In genomic region chr14:69713127-69713800, GRCh38 we compare ENCODE assay signal across 8 cellular contexts. TPM values are rescaled to one million over a fixed set of nuclear protein-coding genes. Genes with fewer than 3 reads are reported as not detected.
DNase-seq lines count a peak whose midpoint lies in the region; ATAC-seq and TF ChIP-seq lines count a peak whose summit lies in the region.

No MANE protein-coding gene starts in this region.

- H2BK120ac ChIP-seq in mesenchymal stem cell (ENCODE audit: low read depth, low read length), result no peak overlapping the region

- H3K27me3 ChIP-seq in mesenchymal stem cell (ENCODE audit: control insufficient read depth in 1 of 2, insufficient read depth in 1 of 2, low read length in 2 of 2) (no peaks in the 10 kb centered on the region), brain microvascular endothelial cell (replicated peaks) (no peaks in the 10 kb centered on the region)

- H3K4ac ChIP-seq in mesenchymal stem cell (ENCODE audit: low read depth in 1 of 2, low read length in 2 of 2), result no peak overlapping the region

- H2BK12ac ChIP-seq in mesenchymal stem cell (ENCODE audit: low read length in 2 of 2), result no peak overlapping the region

- DNase-seq in NCI-H1417 (lab: John Stamatoyannopoulos, UW) (peak; percentile 88 to 98 (median 96)), mesenchymal stem cell (no peak), brain microvascular endothelial cell (no peak), erythroblast (lab: John Stamatoyannopoulos, UW) (no peak)
- no peak for DNase-seq in activated naive CD4-positive, alpha-beta T cell treated with anti-CD3 and anti-CD28 coated beads, Interleukin-2, amount 50 U/mL, for 72 hours (ENCODE audit: low spot score in 2 of 2)

- H3K36me3 ChIP-seq in mesenchymal stem cell (ENCODE audit: control insufficient read depth in 1 of 2, insufficient read depth in 2 of 2, low read depth in 1 of 2, low read length in 2 of 2) (peaks cover 21 to 46% of the 10 kb centered on the region in 2 experiments), brain microvascular endothelial cell (replicated peaks) (peaks cover 18% of the 10 kb centered on the region)

- no peaks in the 10 kb centered on the region for H3K9me3 ChIP-seq in mesenchymal stem cell (ENCODE audit: control insufficient read depth, low read length)

- no peak overlapping the region for H2BK5ac ChIP-seq in mesenchymal stem cell (ENCODE audit: low read depth, low read length, poor library complexity, severe bottlenecking)

- H3K18ac ChIP-seq in mesenchymal stem cell (ENCODE audit: low read depth in 1 of 2, low read length in 2 of 2), result peak overlapping the region in 1 of 2 experiments; percentile 54

- H3K9me3 Mint-ChIP-seq in activated naive CD4-positive, alpha-beta T cell treated with anti-CD3 and anti-CD28 coated beads, Interleukin-2, amount 50 U/mL, for 72 hours, result no peaks in the 10 kb centered on the region

- in situ Hi-C loops in brain microvascular endothelial cell (cut with HindIII; ENCODE audit: low pct_ligation_motif_present, low sequenced_read_pairs), result no loop called here

- H4K8ac ChIP-seq in mesenchymal stem cell (ENCODE audit: low read length), result no peak overlapping the region

- H3K4me1 ChIP-seq in mesenchymal stem cell (ENCODE audit: control insufficient read depth, insufficient read depth, low read depth, low read length), result peaks cover 32% of the 10 kb centered on the region

- peak overlapping the region; percentile 48 to 72 for H3K27ac Mint-ChIP-seq in activated naive CD4-positive, alpha-beta T cell treated with anti-CD3 and anti-CD28 coated beads, Interleukin-2, amount 50 U/mL, for 72 hours

- peaks cover 6% of the 10 kb centered on the region for H3K79me1 ChIP-seq in mesenchymal stem cell (replicated peaks; ENCODE audit: low read length, poor library complexity, severe bottlenecking)

- H4K91ac ChIP-seq in mesenchymal stem cell (ENCODE audit: low read length), result peak overlapping the region; percentile 22

- peaks cover 13 to 63% of the 10 kb centered on the region in 2 donors for H3K36me3 Mint-ChIP-seq in activated naive CD4-positive, alpha-beta T cell treated with anti-CD3 and anti-CD28 coated beads, Interleukin-2, amount 50 U/mL, for 72 hours

- TF ChIP-seq POLR2A in erythroblast (IDR thresholded peaks at IDR 0.05; ENCODE audit: low read length), result no peak

- peak overlapping the region; percentile 81 for H2AK5ac ChIP-seq in mesenchymal stem cell (ENCODE audit: low read length, severe bottlenecking)

- H3K4me3 ChIP-seq in mesenchymal stem cell (ENCODE audit: insufficient read depth in 1 of 2, low read depth in 1 of 2, low read length in 2 of 2) (no peak overlapping the region), brain microvascular endothelial cell (ENCODE audit: low read depth, low read length) (no peak overlapping the region)

- no peak overlapping the region for H2BK15ac ChIP-seq in mesenchymal stem cell (ENCODE audit: low read depth, poor library complexity, severe bottlenecking)

- H3K9ac ChIP-seq in mesenchymal stem cell (ENCODE audit: low read length), result no peak overlapping the region

- no peak overlapping the region for H3K14ac ChIP-seq in mesenchymal stem cell (ENCODE audit: low read length in 2 of 2)

- H3K27ac ChIP-seq in C4-2B (peak overlapping the region; percentile 95), mesenchymal stem cell (ENCODE audit: low read length, poor library complexity, severe bottlenecking) (no peak overlapping the region), brain microvascular endothelial cell (no peak overlapping the region)

- ATAC-seq in activated naive CD4-positive, alpha-beta T cell treated with anti-CD3 and anti-CD28 coated beads, Interleukin-2, amount 50 U/mL, for 72 hours, result no peak
- ATAC-seq in activated CD4-positive, CD25-positive, alpha-beta regulatory T cell treated with anti-CD3 and anti-CD28 coated beads, Interleukin-2, amount 50 U/mL, for 24 hours, result no peak
- ATAC-seq in HG03025 (IDR thresholded peaks at IDR 0.05; ENCODE audit: low FRiP score, unreplicated experiment), result no peak

- no peak overlapping the region for H3K4me2 ChIP-seq in mesenchymal stem cell (ENCODE audit: low read length, poor library complexity, severe bottlenecking)

- H3K23ac ChIP-seq in mesenchymal stem cell (ENCODE audit: low read length in 2 of 2), result peak overlapping the region in 1 of 2 experiments; percentile 1

- 79% methylated on average over 3 of the region's 4 CpGs for WGBS in mesenchymal stem cell

- no peak overlapping the region for H2AFZ ChIP-seq in mesenchymal stem cell (ENCODE audit: low read depth, low read length)

- TF ChIP-seq CTCF in C4-2B (conservative IDR thresholded peaks at IDR 0.05) (no peak; the same call in 1 of the 2 replicates), brain microvascular endothelial cell (IDR thresholded peaks at IDR 0.05; ENCODE audit: low read depth, low read length, missing control alignments) (no peak)

RNA-seq across cellular contexts. Expression of gene SRSF5, which starts 53.7 kb away (rescaled TPM):
- 100 to 1,000 TPM; 324 to 364 TPM for total RNA-seq in activated naive CD4-positive, alpha-beta T cell treated with anti-CD3 and anti-CD28 coated beads, Interleukin-2, amount 50 U/mL, for 72 hours
- 191 TPM for polyA plus RNA-seq in mesenchymal stem cell (2013, experiment 1 of 2)
- polyA plus RNA-seq in mesenchymal stem cell (2013, experiment 2 of 2), result 183 TPM

Comparison
In these comparisons a context has a peak if more than half of its experiments do, and no peak if none do; other contexts are left out.
1. DNase-seq: peak in NCI-H1417 (3 of 3); none in activated naive CD4-positive, alpha-beta T cell treated with anti-CD3 and anti-CD28 coated beads, Interleukin-2, amount 50 U/mL, for 72 hours (0 of 2), mesenchymal stem cell (single experiment), brain microvascular endothelial cell (single experiment) and erythroblast (0 of 2).